Comparison of ENCODE assay signal across 14 cellular contexts in genomic region chr3:117398166-117398954, GRCh38.
DNase-seq lines count a peak whose midpoint lies in the region; ATAC-seq, FAIRE-seq and TF ChIP-seq lines count a peak whose summit lies in the region.
"Had no signal": no experiment of that assay in that cellular context is flagged by ENCODE, and none has a peak within 500 bp of the region (broad histone marks: within the 10 kb centered on the region; RNA-seq: fewer than 3 reads in every experiment).

No MANE protein-coding gene starts in this region.

- H2BK5ac ChIP-seq in mesendoderm (ENCODE audit: low read length): peak overlapping the region; percentile 23

- H3K27me3 ChIP-seq in mesendoderm (ENCODE audit: insufficient read depth, low read length, poor library complexity) (no peaks in the 10 kb centered on the region), ascending aorta (no peaks in the 10 kb centered on the region)
- H3K27me3 ChIP-seq: left lung, MG63 had no signal

- no peaks in the 10 kb centered on the region for H3K79me2 ChIP-seq in mesendoderm (ENCODE audit: control insufficient read depth, insufficient read depth, low read length)

- no peak for TF ChIP-seq POLR2A in GM12892 (IDR thresholded peaks at IDR 0.05; ENCODE audit: low read depth, low read length)

- DNase-seq in DMS79 treated with DMSO at 0.1 percent for 48 hours (lab: John Stamatoyannopoulos, UW): peak; percentile 82
- peak; percentile 93 for DNase-seq in NCI-H2196 treated with DMSO at 0.1 percent for 48 hours (lab: John Stamatoyannopoulos, UW; ENCODE audit: unreplicated experiment)
- DNase-seq in mesendoderm: peak; percentile 80
- DNase-seq in ascending aorta (ENCODE audit: low spot score in 2 of 2): no peak
- DNase-seq in GM12892 (ENCODE audit: insufficient read length): no peak
- no peak for DNase-seq in activated gamma-delta T cell (lab: John Stamatoyannopoulos, UW)
- DNase-seq: activated CD4-positive, alpha-beta T cell treated with anti-CD3 and anti-CD28 coated beads, Interleukin-2, amount 50 U/mL, for 1 hour; activated effector memory CD4-positive, alpha-beta T cell treated with Interleukin-2 at 50 U/mL for 16 hours; left lung; MG63; T-helper 17 cell had no signal

- H3K4me3 ChIP-seq in mesendoderm (ENCODE audit: low read length): no peak overlapping the region
- H3K4me3 ChIP-seq in ascending aorta: no peak overlapping the region
- H3K4me3 ChIP-seq: left lung, MG63 had no signal

- H3K56ac ChIP-seq in mesendoderm (ENCODE audit: low read length): peak overlapping the region; percentile 8

- H2AK5ac ChIP-seq in mesendoderm (ENCODE audit: low read length): no peak overlapping the region

- H4K5ac ChIP-seq in mesendoderm (ENCODE audit: low read length): no peak overlapping the region

- no CpG with 5 or more reads among the region's 10 CpGs for WGBS in mesendoderm (ENCODE audit: extremely low coverage, insufficient coverage, low lambda C conversion rate)

- peak overlapping the region; percentile 18 for H2BK120ac ChIP-seq in mesendoderm (ENCODE audit: low read depth, low read length)

- H3K36me3 ChIP-seq in mesendoderm (ENCODE audit: control insufficient read depth, insufficient read depth, low read length): no peaks in the 10 kb centered on the region
- H3K36me3 ChIP-seq in ascending aorta: no peaks in the 10 kb centered on the region
- H3K36me3 ChIP-seq: left lung, MG63 had no signal

- no peak for FAIRE-seq in GM12892 (lab: Jason Lieb, UNC)
- FAIRE-seq: G401.6 had no signal

- H3K4me1 ChIP-seq in mesendoderm (ENCODE audit: control insufficient read depth, low read depth, low read length) (peaks cover 10% of the 10 kb centered on the region), ascending aorta (no peaks in the 10 kb centered on the region)
- H3K4me1 ChIP-seq: left lung had no signal

- H3K18ac ChIP-seq in mesendoderm (ENCODE audit: low read length): peak overlapping the region; percentile 62

- H3K79me1 ChIP-seq in mesendoderm (ENCODE audit: low read length): no peaks in the 10 kb centered on the region

- H3K4ac ChIP-seq in mesendoderm (ENCODE audit: low read depth, low read length): no peak overlapping the region

- H3K9me3 ChIP-seq in ascending aorta: no peaks in the 10 kb centered on the region
- H3K9me3 ChIP-seq: left lung, MG63 had no signal

- no peak overlapping the region for H4K8ac ChIP-seq in mesendoderm (ENCODE audit: low read depth, low read length)

- ATAC-seq in GM18870 (IDR thresholded peaks at IDR 0.05; ENCODE audit: unreplicated experiment): no peak
- ATAC-seq: T-helper 17 cell had no signal

- intact Hi-C loops in ascending aorta (cut with DNase I): no loop called here

- no peak overlapping the region for H3K4me2 ChIP-seq in mesendoderm (ENCODE audit: low read length)

- TF ChIP-seq CTCF in ascending aorta (IDR thresholded peaks at IDR 0.05): no peak

- no peak overlapping the region for H2BK15ac ChIP-seq in mesendoderm (replicated peaks; ENCODE audit: low read depth)

- H3K27ac ChIP-seq in cingulate gyrus (ENCODE audit: low read depth, low read length): peak overlapping the region; percentile 82
- H3K27ac ChIP-seq in mesendoderm (ENCODE audit: low read depth, low read length): peak overlapping the region; percentile 81
- no peak overlapping the region for H3K27ac ChIP-seq in ascending aorta
- H3K27ac ChIP-seq: left lung had no signal

- H3K9ac ChIP-seq in mesendoderm (ENCODE audit: low read length): no peak overlapping the region

- H3K23ac ChIP-seq in mesendoderm (ENCODE audit: low read length): no peak overlapping the region

Comparison
In these comparisons a context has a peak if more than half of its experiments do, and no peak if none do; other contexts are left out.
1. DNase-seq: peak in DMS79 treated with DMSO at 0.1 percent for 48 hours (single experiment), NCI-H2196 treated with DMSO at 0.1 percent for 48 hours (single experiment) and mesendoderm (single experiment); none in ascending aorta (0 of 2), GM12892 (single experiment) and activated gamma-delta T cell (single experiment).
2. H3K27ac ChIP-seq: peak in cingulate gyrus (single experiment) and mesendoderm (single experiment); none in ascending aorta (0 of 2).